In the genomic region with DNA sequence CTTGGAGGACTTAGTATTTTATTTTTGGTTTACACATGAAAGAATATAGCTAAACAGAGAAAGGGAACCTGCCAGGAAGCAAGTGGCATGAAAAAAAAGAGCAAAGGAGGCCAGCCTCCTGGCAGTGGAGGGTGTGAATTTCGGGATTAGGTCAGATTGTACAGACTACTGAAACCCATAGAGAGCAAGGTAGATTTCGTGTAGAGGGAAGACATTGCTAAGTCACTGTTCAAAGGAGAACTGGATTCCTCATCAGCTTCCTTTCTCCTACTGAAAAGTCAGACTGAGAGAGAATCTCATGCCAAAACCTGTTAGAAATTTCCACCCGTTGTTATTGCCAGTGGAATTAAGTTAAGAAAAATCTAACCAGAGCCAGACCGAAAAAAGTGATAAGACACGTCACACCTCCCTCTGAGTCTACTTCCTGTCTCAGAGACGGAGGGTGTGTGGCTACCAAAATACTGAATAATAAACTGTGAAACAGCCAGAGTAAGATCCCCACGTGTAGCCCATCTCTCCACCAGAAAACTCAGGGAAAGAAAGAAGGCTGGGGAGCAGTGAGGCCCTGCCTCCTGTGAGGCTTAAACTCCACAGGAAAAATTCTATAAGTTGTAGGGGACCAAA, we compare ENCODE assay signal across 11 cellular contexts.
DNase-seq lines count a peak whose midpoint lies in the region; ATAC-seq and TF ChIP-seq lines count a peak whose summit lies in the region.
"Had no signal": no experiment of that assay in that cellular context is flagged by ENCODE, and none has a peak within 500 bp of the region (broad histone marks: within the 10 kb centered on the region; RNA-seq: fewer than 3 reads in every experiment).

No MANE protein-coding gene starts in this region.

- no peaks in the 10 kb centered on the region for H3K36me3 ChIP-seq in mesendoderm (ENCODE audit: control insufficient read depth, insufficient read depth, low read length)
- no peaks in the 10 kb centered on the region for H3K36me3 ChIP-seq in WERI-Rb-1

- no peaks in the 10 kb centered on the region for H3K9me3 Mint-ChIP-seq in activated T-helper 1 cell treated with anti-CD3 and anti-CD28 coated beads, Interleukin-12 subunit alpha, Interleukin-12 subunit beta, Interleukin-2, Interleukin-4 antibody, amounts not matched to agents 30 ng/mL and 10 ng/mL and 1 ng/mL, durations not matched to agents 14 hours and 24 hours and 36 hours

- H3K4me3 ChIP-seq in Jurkat, Clone E6-1 (ENCODE audit: low read length), result no peak overlapping the region
- H3K4me3 ChIP-seq in mesendoderm (ENCODE audit: low read length) (no peak overlapping the region), WERI-Rb-1 (ENCODE audit: low read depth, low read length) (no peak overlapping the region)

- H3K4me3 Mint-ChIP-seq in activated T-helper 1 cell treated with anti-CD3 and anti-CD28 coated beads, Interleukin-12 subunit alpha, Interleukin-12 subunit beta, Interleukin-2, Interleukin-4 antibody, amounts not matched to agents 30 ng/mL and 10 ng/mL and 1 ng/mL, durations not matched to agents 14 hours and 24 hours and 36 hours, result no peak overlapping the region
- H3K4me3 Mint-ChIP-seq: neural crest cell had no signal

- H3K4me1 Mint-ChIP-seq in activated T-helper 1 cell treated with anti-CD3 and anti-CD28 coated beads, Interleukin-12 subunit alpha, Interleukin-12 subunit beta, Interleukin-2, Interleukin-4 antibody, amounts not matched to agents 30 ng/mL and 10 ng/mL and 1 ng/mL, durations not matched to agents 14 hours and 24 hours and 36 hours (ENCODE audit: low read depth), result peaks cover 12% of the 10 kb centered on the region

- no peak overlapping the region for H3K56ac ChIP-seq in mesendoderm (ENCODE audit: low read length)

- H2AK5ac ChIP-seq in mesendoderm (ENCODE audit: low read length), result no peak overlapping the region

- ATAC-seq in GM21786 (IDR thresholded peaks at IDR 0.05; ENCODE audit: unreplicated experiment), result no peak

- peaks cover 2% of the 10 kb centered on the region for H3K4me1 ChIP-seq in mesendoderm (ENCODE audit: control insufficient read depth, low read depth, low read length)

- DNase-seq in EL, result peak; percentile 55
- DNase-seq in Jurkat, Clone E6-1 (ENCODE audit: low read depth, low spot score), result peak; percentile 20
- DNase-seq in activated T-helper 1 cell treated with anti-CD3 and anti-CD28 coated beads, Interleukin-12 subunit alpha, Interleukin-12 subunit beta, Interleukin-2, Interleukin-4 antibody, amounts not matched to agents 30 ng/mL and 10 ng/mL and 1 ng/mL, durations not matched to agents 14 hours and 24 hours and 36 hours (ENCODE audit: low spot score), result no peak
- DNase-seq in mesendoderm, result no peak
- no peak for DNase-seq in DMS 273 treated with DMSO at 0.1 percent for 48 hours (lab: John Stamatoyannopoulos, UW)
- DNase-seq in GM19240 (ENCODE audit: insufficient read length, low spot score), result no peak
- DNase-seq in WERI-Rb-1, result no peak
- DNase-seq: head of caudate nucleus, NCI-H187 treated with DMSO at 0.1 percent for 48 hours had no signal

- H3K36me3 Mint-ChIP-seq in activated T-helper 1 cell treated with anti-CD3 and anti-CD28 coated beads, Interleukin-12 subunit alpha, Interleukin-12 subunit beta, Interleukin-2, Interleukin-4 antibody, amounts not matched to agents 30 ng/mL and 10 ng/mL and 1 ng/mL, durations not matched to agents 14 hours and 24 hours and 36 hours (ENCODE audit: low read depth), result no peaks in the 10 kb centered on the region

- no peak for TF ChIP-seq CTCF in WERI-Rb-1 (IDR thresholded peaks at IDR 0.05; ENCODE audit: low read depth, low read length)

- H2BK5ac ChIP-seq in mesendoderm (ENCODE audit: low read length), result no peak overlapping the region

- no peak overlapping the region for H4K8ac ChIP-seq in mesendoderm (ENCODE audit: low read depth, low read length)

- intact Hi-C loops in activated T-helper 1 cell treated with anti-CD3 and anti-CD28 coated beads, Interleukin-12 subunit alpha, Interleukin-12 subunit beta, Interleukin-2, Interleukin-4 antibody, amounts not matched to agents 30 ng/mL and 10 ng/mL and 1 ng/mL, durations not matched to agents 14 hours and 24 hours and 36 hours (cut with micrococcal nuclease), result no loop called here

- H3K27ac ChIP-seq in mesendoderm (ENCODE audit: low read depth, low read length) (no peak overlapping the region), WERI-Rb-1 (no peak overlapping the region)

- H3K18ac ChIP-seq in mesendoderm (ENCODE audit: low read length), result no peak overlapping the region

- H3K4me2 ChIP-seq in mesendoderm (ENCODE audit: low read length), result no peak overlapping the region

- no peak overlapping the region for H3K23ac ChIP-seq in mesendoderm (ENCODE audit: low read length)

- no peak overlapping the region for H3K9ac ChIP-seq in mesendoderm (ENCODE audit: low read length)

- no peak overlapping the region for H3K4ac ChIP-seq in mesendoderm (ENCODE audit: low read depth, low read length)

- no peak overlapping the region for H4K5ac ChIP-seq in mesendoderm (ENCODE audit: low read length)

- no peaks in the 10 kb centered on the region for H3K79me1 ChIP-seq in mesendoderm (ENCODE audit: low read length)

- H3K27ac Mint-ChIP-seq in activated T-helper 1 cell treated with anti-CD3 and anti-CD28 coated beads, Interleukin-12 subunit alpha, Interleukin-12 subunit beta, Interleukin-2, Interleukin-4 antibody, amounts not matched to agents 30 ng/mL and 10 ng/mL and 1 ng/mL, durations not matched to agents 14 hours and 24 hours and 36 hours, result peak overlapping the region; percentile 32

- peak overlapping the region; percentile 37 for H2BK15ac ChIP-seq in mesendoderm (replicated peaks; ENCODE audit: low read depth)

- H3K79me2 ChIP-seq in mesendoderm (ENCODE audit: control insufficient read depth, insufficient read depth, low read length), result no peaks in the 10 kb centered on the region

- no peaks in the 10 kb centered on the region for H3K27me3 ChIP-seq in mesendoderm (ENCODE audit: insufficient read depth, low read length, poor library complexity)
- no peaks in the 10 kb centered on the region for H3K27me3 ChIP-seq in WERI-Rb-1 (ENCODE audit: insufficient read depth, low read depth, severe bottlenecking)

- H3K9me3 ChIP-seq in WERI-Rb-1 (ENCODE audit: severe bottlenecking), result no peaks in the 10 kb centered on the region

- H3K27me3 Mint-ChIP-seq in activated T-helper 1 cell treated with anti-CD3 and anti-CD28 coated beads, Interleukin-12 subunit alpha, Interleukin-12 subunit beta, Interleukin-2, Interleukin-4 antibody, amounts not matched to agents 30 ng/mL and 10 ng/mL and 1 ng/mL, durations not matched to agents 14 hours and 24 hours and 36 hours (ENCODE audit: insufficient read depth), result no peaks in the 10 kb centered on the region

- H2BK120ac ChIP-seq in mesendoderm (ENCODE audit: low read depth, low read length), result no peak overlapping the region

- no CpG with 5 or more reads among the region's 7 CpGs for WGBS in mesendoderm (ENCODE audit: extremely low coverage, insufficient coverage, low lambda C conversion rate)

Comparison
In these comparisons a context has a peak if more than half of its experiments do, and no peak if none do; other contexts are left out.
1. DNase-seq: peak in EL (single experiment) and Jurkat, Clone E6-1 (single experiment); none in activated T-helper 1 cell treated with anti-CD3 and anti-CD28 coated beads, Interleukin-12 subunit alpha, Interleukin-12 subunit beta, Interleukin-2, Interleukin-4 antibody, amounts not matched to agents 30 ng/mL and 10 ng/mL and 1 ng/mL, durations not matched to agents 14 hours and 24 hours and 36 hours (single experiment), mesendoderm (single experiment), DMS 273 treated with DMSO at 0.1 percent for 48 hours (single experiment), GM19240 (single experiment) and WERI-Rb-1 (single experiment).